In the genomic region with DNA sequence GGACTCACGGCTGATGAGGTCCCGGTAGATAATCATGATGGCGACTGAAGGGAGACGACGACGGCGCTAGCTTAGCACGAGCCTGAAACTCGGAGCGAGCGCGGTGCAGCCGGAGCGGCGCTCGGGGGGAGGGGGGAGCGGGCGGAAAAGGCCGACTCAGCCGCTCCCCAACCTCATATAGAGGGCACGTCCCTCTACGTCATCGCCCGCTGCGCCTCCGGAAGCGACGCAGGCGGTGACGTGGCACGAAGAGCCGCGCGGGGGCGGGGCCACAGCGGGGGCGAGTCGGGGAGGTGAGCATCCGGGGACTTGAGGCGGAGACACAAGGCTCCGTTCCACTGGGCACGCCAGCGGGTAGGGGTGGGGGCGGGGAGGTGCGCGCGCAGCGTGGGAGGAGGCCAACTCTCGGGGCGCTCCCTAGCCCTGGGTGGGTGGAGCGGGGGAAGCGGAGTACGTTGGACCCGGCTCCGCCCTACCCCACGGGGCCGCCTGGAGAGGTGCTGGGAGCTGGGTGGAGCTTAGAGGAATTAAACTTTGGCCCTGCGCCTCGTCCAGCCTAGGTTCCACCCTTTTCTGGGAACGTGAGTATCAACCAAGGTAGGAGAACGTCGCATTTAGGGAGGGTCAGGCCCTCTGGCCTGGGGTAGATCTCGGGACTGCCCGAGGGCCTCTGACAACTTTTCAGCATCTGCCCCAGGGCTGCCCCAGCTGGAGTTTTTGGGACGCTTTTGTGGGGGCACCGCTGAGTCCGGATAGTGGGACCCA, we compare ENCODE assay signal across 8 cellular contexts. TPM values are rescaled to one million over a fixed set of nuclear protein-coding genes. Genes with fewer than 3 reads are reported as not detected.
DNase-seq lines count a peak whose midpoint lies in the region; ATAC-seq and TF ChIP-seq lines count a peak whose summit lies in the region.

A gene (minus strand): TSS at position 150 of the 765 bp plus-strand sequence. CDS start 114 bp downstream, at position 36.

- peaks cover 71% of the 10 kb centered on the region for H3K36me3 Mint-ChIP-seq in effector memory CD8-positive, alpha-beta T cell (ENCODE audit: insufficient read depth)

- H3K27ac ChIP-seq in mesenchymal stem cell (ENCODE audit: low read length, poor library complexity, severe bottlenecking), result peak within 1 kb of the TSS; percentile 99

- TF ChIP-seq CTCF in GM20000 (IDR thresholded peaks at IDR 0.05; ENCODE audit: extremely low read depth, missing control alignments), result no peak

- peaks cover 11 to 53% of the 10 kb centered on the region in 2 experiments for H3K36me3 ChIP-seq in mesenchymal stem cell (ENCODE audit: control insufficient read depth in 1 of 2, insufficient read depth in 2 of 2, low read depth in 1 of 2, low read length in 2 of 2)

- peak within 1 kb of the TSS; percentile 99 for H3K9ac ChIP-seq in mesenchymal stem cell (ENCODE audit: low read length)

- peak within 1 kb of the TSS; percentile 46 for H2AFZ ChIP-seq in mesenchymal stem cell (ENCODE audit: low read depth, low read length)

- peak within 1 kb of the TSS; percentile 96 to 97 for H3K4me3 Mint-ChIP-seq in effector memory CD8-positive, alpha-beta T cell

- peak within 1 kb of the TSS; percentile 99 for H3K18ac ChIP-seq in mesenchymal stem cell (ENCODE audit: low read depth in 1 of 2, low read length in 2 of 2)

- H2BK15ac ChIP-seq in mesenchymal stem cell (ENCODE audit: low read depth, poor library complexity, severe bottlenecking), result peak within 1 kb of the TSS; percentile 84

- H3K79me1 ChIP-seq in mesenchymal stem cell (replicated peaks; ENCODE audit: low read length, poor library complexity, severe bottlenecking), result peaks cover 9% of the 10 kb centered on the region

- H4K8ac ChIP-seq in mesenchymal stem cell (ENCODE audit: low read length), result peak within 1 kb of the TSS; percentile 59

- H3K27me3 Mint-ChIP-seq in effector memory CD8-positive, alpha-beta T cell, result no peaks in the 10 kb centered on the region

- H3K4me3 ChIP-seq in mesenchymal stem cell (ENCODE audit: insufficient read depth in 1 of 2, low read depth in 1 of 2, low read length in 2 of 2), result peak within 1 kb of the TSS; percentile 93 to 96

- peak within 1 kb of the TSS; percentile 14 to 71 for H2BK12ac ChIP-seq in mesenchymal stem cell (ENCODE audit: low read length in 2 of 2)

- peak within 1 kb of the TSS; percentile 96 for H2BK120ac ChIP-seq in mesenchymal stem cell (ENCODE audit: low read depth, low read length)

- under 1% methylated on average over 49 of the region's 67 CpGs for WGBS in mesenchymal stem cell

- H4K91ac ChIP-seq in mesenchymal stem cell (ENCODE audit: low read length), result peak within 1 kb of the TSS; percentile 80

- H3K27me3 ChIP-seq in mesenchymal stem cell (ENCODE audit: control insufficient read depth in 1 of 2, insufficient read depth in 1 of 2, low read length in 2 of 2), result no peaks in the 10 kb centered on the region

- peaks cover 28 to 56% of the 10 kb centered on the region in 2 donors for H3K4me1 Mint-ChIP-seq in effector memory CD8-positive, alpha-beta T cell (ENCODE audit: low read depth in 2 of 2)

- peak; percentile 80 for ATAC-seq in effector memory CD8-positive, alpha-beta T cell (replicated peaks)

- peaks cover 6% of the 10 kb centered on the region for H3K4me1 ChIP-seq in mesenchymal stem cell (ENCODE audit: control insufficient read depth, insufficient read depth, low read depth, low read length)

- H3K4me2 ChIP-seq in mesenchymal stem cell (ENCODE audit: low read length, poor library complexity, severe bottlenecking), result peak within 1 kb of the TSS; percentile 76

- H3K27ac Mint-ChIP-seq in effector memory CD8-positive, alpha-beta T cell, result peak within 1 kb of the TSS; percentile 98

- peak within 1 kb of the TSS; percentile 65 for H2AK5ac ChIP-seq in mesenchymal stem cell (ENCODE audit: low read length, severe bottlenecking)

- peak within 1 kb of the TSS in 1 of 2 experiments; percentile 99 for H3K23ac ChIP-seq in mesenchymal stem cell (ENCODE audit: low read length in 2 of 2)

- H3K4ac ChIP-seq in mesenchymal stem cell (ENCODE audit: low read depth in 1 of 2, low read length in 2 of 2), result peak within 1 kb of the TSS; percentile 99 to 100

- H3K9me3 ChIP-seq in mesenchymal stem cell (ENCODE audit: control insufficient read depth, low read length), result no peaks in the 10 kb centered on the region

- H3K9me3 Mint-ChIP-seq in effector memory CD8-positive, alpha-beta T cell, result no peaks in the 10 kb centered on the region

- peak within 1 kb of the TSS; percentile 98 to 100 for H3K14ac ChIP-seq in mesenchymal stem cell (ENCODE audit: low read length in 2 of 2)

- H2BK5ac ChIP-seq in mesenchymal stem cell (ENCODE audit: low read depth, low read length, poor library complexity, severe bottlenecking), result peak within 1 kb of the TSS; percentile 99

- DNase-seq in CMK (ENCODE audit: low read depth) (peak; percentile 82), GM20000 (ENCODE audit: low spot score) (peak; percentile 99), HT-29 (ENCODE audit: low spot score) (peak; percentile 100), NOMO-1 (lab: John Stamatoyannopoulos, UW; ENCODE audit: unreplicated experiment in 2 of 2) (peak; percentile 95 to 100), mesenchymal stem cell (peak; percentile 98)
- DNase-seq in activated CD8-positive, alpha-beta memory T cell treated with anti-CD3 and anti-CD28 coated beads for 4 hours (ENCODE audit: low read depth in 2 of 2), result peak; percentile 99 to 100
- peak; percentile 98 to 99 (median 99) for DNase-seq in effector memory CD8-positive, alpha-beta T cell
- peak; percentile 100 for DNase-seq in stimulated activated CD8-positive, alpha-beta memory T cell treated with anti-CD3 and anti-CD28 coated beads, Interleukin-12 subunit alpha, Interleukin-12 subunit beta, amount 100 ng/mL, for 4 hours (ENCODE audit: low read depth)

RNA-seq across cellular contexts. Expression of the gene that starts here (rescaled TPM):
- total RNA-seq in HT-29 (2014; rRNA removed; shearing (Covaris generic)), result 1,597 and 1,598 TPM in 2 replicates
- 4,121 TPM for polyA plus RNA-seq in mesenchymal stem cell (2013, experiment 1 of 2)
- polyA plus RNA-seq in mesenchymal stem cell (2013, experiment 2 of 2), result 4,163 TPM

Comparison
In these comparisons a context has a peak if more than half of its experiments do, and no peak if none do; other contexts are left out.
1. Peak in every context shown above with its lines: DNase-seq, ATAC-seq, H3K4me3 ChIP-seq and H3K27ac ChIP-seq.